In the genomic region with DNA sequence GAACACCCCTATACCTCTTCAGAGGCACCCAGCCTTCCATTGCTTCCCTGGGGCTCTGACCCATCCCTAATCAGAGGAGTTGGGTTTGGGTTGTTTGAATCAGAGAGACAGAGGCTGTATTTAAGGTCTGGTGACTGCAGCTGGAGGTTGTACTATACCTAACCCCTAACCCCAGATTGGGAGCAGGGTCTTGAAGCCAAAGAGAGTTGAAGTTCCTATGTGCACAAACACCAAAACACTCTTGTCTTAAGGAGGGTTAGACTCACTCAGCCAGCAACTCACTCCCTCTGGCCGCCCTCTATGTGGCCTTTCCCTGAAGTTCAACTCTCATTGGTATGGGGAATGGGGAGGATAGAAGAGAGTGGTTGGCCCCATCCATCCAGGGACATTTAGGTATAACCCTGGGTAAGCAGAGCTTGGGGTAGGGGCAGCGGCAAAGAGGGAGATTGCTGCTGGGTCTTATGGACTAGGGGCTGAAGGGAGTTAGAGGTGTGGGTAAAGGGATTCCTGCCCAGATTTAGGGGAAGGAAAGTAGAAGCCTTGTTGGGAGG, we compare ENCODE assay signal across 20 cellular contexts.
DNase-seq lines count a peak whose midpoint lies in the region; ATAC-seq and TF ChIP-seq lines count a peak whose summit lies in the region.
"Had no signal": no experiment of that assay in that cellular context is flagged by ENCODE, and none has a peak within 500 bp of the region (broad histone marks: within the 10 kb centered on the region; RNA-seq: fewer than 3 reads in every experiment).

No MANE protein-coding gene starts in this region.

- H3K27me3 ChIP-seq in BLaER1 (peaks cover 68% of the 10 kb centered on the region), DOHH2 (ENCODE audit: control insufficient read depth, low read length) (peaks cover 74% of the 10 kb centered on the region), neuronal stem cell (ENCODE audit: control insufficient read depth in 3 of 3, insufficient read depth in 3 of 3, low read depth in 1 of 3, low read length in 3 of 3) (peaks cover 30 to 99% (median 94%) of the 10 kb centered on the region in 3 experiments)

- H2BK5ac ChIP-seq in neuronal stem cell (ENCODE audit: low read length): no peak overlapping the region

- no peak overlapping the region for H2BK12ac ChIP-seq in neuronal stem cell (ENCODE audit: low read length)

- H3K79me2 ChIP-seq in DOHH2 (ENCODE audit: control insufficient read depth, low read length): no peaks in the 10 kb centered on the region

- no CpG with 5 or more reads among the region's 2 CpGs for WGBS in neuronal stem cell (ENCODE audit: extremely low coverage in 2 of 2, insufficient read length in 2 of 2, insufficient replicate concordance in 1 of 2), 2 donors

- DNase-seq in central memory CD8-positive, alpha-beta T cell (ENCODE audit: low spot score in 2 of 2): no peak
- DNase-seq in natural killer cell: no peak
- no peak for DNase-seq in ureter (ENCODE audit: low spot score)
- DNase-seq in neuronal stem cell (ENCODE audit: low spot score): no peak
- DNase-seq: CD8-positive, alpha-beta T cell; cortex of kidney; heart right ventricle; NCI-H2081 treated with DMSO at 0.1 percent for 48 hours; NCI-H446; stimulated activated CD4-positive, alpha-beta T cell treated with anti-CD3 and anti-CD28 coated beads, Interleukin-4, amount 100 ng/mL, for 1 hour; stomach; transverse colon had no signal

- H3K4me1 ChIP-seq in BLaER1 (peaks cover 22% of the 10 kb centered on the region; the same call in 1 of the 2 replicates), DOHH2 (ENCODE audit: control insufficient read depth, low read length) (peaks cover 51% of the 10 kb centered on the region), neuronal stem cell (ENCODE audit: control insufficient read depth in 2 of 2, insufficient read depth in 1 of 2, low read depth in 1 of 2, low read length in 2 of 2) (peaks cover 9 to 11% of the 10 kb centered on the region in 2 donors)

- H3K27ac ChIP-seq in BLaER1 (no peak overlapping the region), DOHH2 (ENCODE audit: low read depth, low read length) (peak overlapping the region; percentile 74), neuronal stem cell (replicated peaks; ENCODE audit: low read length) (no peak overlapping the region)
- H3K27ac ChIP-seq: heart right ventricle, prostate gland, stomach, transverse colon had no signal

- no peak overlapping the region for H3K4me3 ChIP-seq in BLaER1
- peak overlapping the region; percentile 78 for H3K4me3 ChIP-seq in DOHH2 (ENCODE audit: low read length)
- H3K4me3 ChIP-seq in neuronal stem cell (ENCODE audit: low read length in 2 of 2): no peak overlapping the region
- H3K4me3 ChIP-seq: lung, prostate gland, stomach, transverse colon had no signal

- no peak overlapping the region for H3K23ac ChIP-seq in neuronal stem cell (ENCODE audit: low read depth, low read length, poor library complexity)

- H3K9me3 Mint-ChIP-seq in central memory CD8-positive, alpha-beta T cell: no peaks in the 10 kb centered on the region
- H3K9me3 Mint-ChIP-seq in natural killer cell: no peaks in the 10 kb centered on the region
- H3K9me3 Mint-ChIP-seq: CD8-positive, alpha-beta T cell had no signal

- H3K9ac ChIP-seq in BLaER1: no peak overlapping the region
- H3K9ac ChIP-seq in neuronal stem cell (ENCODE audit: low read depth, low read length, poor library complexity): no peak overlapping the region

- no peak overlapping the region for H3K4ac ChIP-seq in neuronal stem cell (ENCODE audit: low read length)

- H3K27me3 Mint-ChIP-seq in central memory CD8-positive, alpha-beta T cell: peaks cover 44% of the 10 kb centered on the region
- H3K27me3 Mint-ChIP-seq in natural killer cell (ENCODE audit: low read depth in 2 of 2): peaks cover 53 to 65% of the 10 kb centered on the region in 2 donors

- H3F3A ChIP-seq in DOHH2 (ENCODE audit: control insufficient read depth, insufficient read depth): 0 out of 2 replicates have a peak, but pooled peaks cover 3% of the 10 kb centered on the region

- no peak overlapping the region for H2BK15ac ChIP-seq in neuronal stem cell (ENCODE audit: low read length)

- H3K9me2 ChIP-seq in DOHH2 (replicated peaks; ENCODE audit: control insufficient read depth, low read length): no peaks in the 10 kb centered on the region

- no peak overlapping the region for H2AK5ac ChIP-seq in neuronal stem cell (ENCODE audit: low read depth, low read length)

- no peak overlapping the region for H3K18ac ChIP-seq in neuronal stem cell (ENCODE audit: low read length)

- no peak overlapping the region for H3K14ac ChIP-seq in neuronal stem cell (ENCODE audit: low read length)

- H3K36me3 Mint-ChIP-seq in central memory CD8-positive, alpha-beta T cell (ENCODE audit: insufficient read depth): peaks cover 4% of the 10 kb centered on the region
- no peaks in the 10 kb centered on the region for H3K36me3 Mint-ChIP-seq in natural killer cell
- H3K36me3 Mint-ChIP-seq: CD8-positive, alpha-beta T cell had no signal

- peak overlapping the region; percentile 33; the same call in 1 of the 2 replicates for H3K4me2 ChIP-seq in BLaER1
- peak overlapping the region; percentile 97 for H3K4me2 ChIP-seq in DOHH2 (ENCODE audit: low read length)
- H3K4me2 ChIP-seq in neuronal stem cell (ENCODE audit: insufficient read depth, low read length, poor library complexity, severe bottlenecking): no peak overlapping the region

- peaks cover 27% of the 10 kb centered on the region for H3K4me1 Mint-ChIP-seq in central memory CD8-positive, alpha-beta T cell
- peaks cover 25 to 43% of the 10 kb centered on the region in 2 donors for H3K4me1 Mint-ChIP-seq in natural killer cell

- H2AFZ ChIP-seq in neuronal stem cell (ENCODE audit: low read length): no peak overlapping the region

- peak overlapping the region; percentile 44 for H3K4me3 Mint-ChIP-seq in central memory CD8-positive, alpha-beta T cell
- peak overlapping the region; percentile 49 for H3K4me3 Mint-ChIP-seq in natural killer cell
- H3K4me3 Mint-ChIP-seq: CD8-positive, alpha-beta T cell had no signal

- no peak for ATAC-seq in central memory CD8-positive, alpha-beta T cell (replicated peaks; ENCODE audit: extremely low read depth, poor library complexity, severe bottlenecking)
- ATAC-seq in natural killer cell (no peak), HG03139 (IDR thresholded peaks at IDR 0.05; ENCODE audit: unreplicated experiment) (no peak), HG03196 (IDR thresholded peaks at IDR 0.05; ENCODE audit: unreplicated experiment) (no peak)
- ATAC-seq: activated CD4-positive, CD25-positive, alpha-beta regulatory T cell treated with anti-CD3 and anti-CD28 coated beads, Interleukin-2, amount 50 U/mL, for 24 hours; CD8-positive, alpha-beta T cell; HCT116; heart right ventricle had no signal

- H4K8ac ChIP-seq in neuronal stem cell (ENCODE audit: low read depth, low read length): no peak overlapping the region

- H3K27ac Mint-ChIP-seq in central memory CD8-positive, alpha-beta T cell (ENCODE audit: low read depth): no peak overlapping the region
- no peak overlapping the region for H3K27ac Mint-ChIP-seq in natural killer cell
- H3K27ac Mint-ChIP-seq: CD8-positive, alpha-beta T cell had no signal

- peaks cover 34% of the 10 kb centered on the region; the same call in 1 of the 2 replicates for H4K20me1 ChIP-seq in BLaER1
- no peaks in the 10 kb centered on the region for H4K20me1 ChIP-seq in DOHH2 (ENCODE audit: control insufficient read depth, insufficient read depth, low read depth, low read length)

- H2BK120ac ChIP-seq in neuronal stem cell (ENCODE audit: low read depth, low read length): no peak overlapping the region

- H3K9me3 ChIP-seq in BLaER1: peaks cover 35% of the 10 kb centered on the region
- no peaks in the 10 kb centered on the region for H3K9me3 ChIP-seq in DOHH2 (ENCODE audit: control insufficient read depth, insufficient read depth, low read length)
- H3K9me3 ChIP-seq in neuronal stem cell (replicated peaks in 1 of 2; ENCODE audit: control insufficient read depth in 2 of 2, insufficient read depth in 1 of 2, low read depth in 1 of 2, low read length in 2 of 2): peaks cover 0 to 2% of the 10 kb centered on the region in 2 donors
- H3K9me3 ChIP-seq: heart right ventricle, prostate gland, stomach, transverse colon had no signal

- no peaks in the 10 kb centered on the region for H3K79me1 ChIP-seq in neuronal stem cell (ENCODE audit: low read depth, low read length)

- H4K91ac ChIP-seq in neuronal stem cell (ENCODE audit: low read depth, low read length, poor library complexity): no peak overlapping the region

- intact Hi-C loops in natural killer cell (cut with micrococcal nuclease): loop anchor here (5.0 kb wide), 2 partner anchors 153 to 263 kb away; no protein-coding TSS in a partner anchor

- TF ChIP-seq CTCF in DOHH2 (IDR thresholded peaks at IDR 0.05; ENCODE audit: low read depth, low read length, poor library complexity, severe bottlenecking): no peak
- no peak for TF ChIP-seq CTCF in natural killer cell (IDR thresholded peaks at IDR 0.05)

- H3K36me3 ChIP-seq in BLaER1: no peaks in the 10 kb centered on the region
- H3K36me3 ChIP-seq in DOHH2 (ENCODE audit: control insufficient read depth, low read length): no peaks in the 10 kb centered on the region
- no peaks in the 10 kb centered on the region for H3K36me3 ChIP-seq in neuronal stem cell (replicated peaks in 1 of 2; ENCODE audit: control insufficient read depth in 2 of 2, insufficient read depth in 2 of 2, low read length in 2 of 2)
- H3K36me3 ChIP-seq: heart right ventricle, prostate gland, stomach, transverse colon had no signal
